ENCODE assay signal across 25 cellular contexts in the genomic region with DNA sequence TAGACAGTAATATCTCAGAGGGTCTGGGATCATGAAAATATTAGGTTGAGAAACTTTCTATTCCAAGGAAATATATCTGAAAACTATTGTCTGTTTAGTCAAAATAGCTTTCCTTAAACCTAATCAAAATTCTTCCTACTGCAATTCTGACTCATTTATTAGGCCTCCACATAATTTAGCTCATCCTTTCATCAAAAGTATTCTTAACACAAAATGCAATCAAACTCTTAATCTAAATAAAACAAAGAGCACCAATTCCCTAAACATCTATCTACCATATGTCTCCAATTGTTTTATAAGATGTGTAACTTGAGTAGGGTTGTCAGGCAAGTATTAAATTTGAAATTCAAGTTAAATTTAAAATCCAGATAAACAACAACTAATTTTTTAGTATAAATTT.
DNase-seq lines count a peak whose midpoint lies in the region; ATAC-seq and TF ChIP-seq lines count a peak whose summit lies in the region.
"Had no signal": no experiment of that assay in that cellular context is flagged by ENCODE, and none has a peak within 500 bp of the region (broad histone marks: within the 10 kb centered on the region; RNA-seq: fewer than 3 reads in every experiment).

No MANE protein-coding gene starts in this region.

- no peaks in the 10 kb centered on the region for H3K9me3 ChIP-seq in Karpas-422 (ENCODE audit: low read length)
- H3K9me3 ChIP-seq: SJCRH30 had no signal

- H3K79me2 ChIP-seq in Karpas-422 (ENCODE audit: low read length): no peaks in the 10 kb centered on the region

- no peak overlapping the region for H2AFZ ChIP-seq in Karpas-422 (ENCODE audit: low read length)
- H2AFZ ChIP-seq: GM23338 had no signal

- H3K27me3 ChIP-seq in Karpas-422 (ENCODE audit: low read length): no peaks in the 10 kb centered on the region
- H3K27me3 ChIP-seq: SJCRH30 had no signal

- no peak for ATAC-seq in GM19324 (IDR thresholded peaks at IDR 0.05; ENCODE audit: low FRiP score, unreplicated experiment)
- ATAC-seq: GM23338, Panc1, T-cell had no signal

- H4K20me1 ChIP-seq in Karpas-422 (ENCODE audit: insufficient read depth, low read depth, low read length): no peaks in the 10 kb centered on the region

- H3K4me2 ChIP-seq in Karpas-422 (ENCODE audit: low read depth, low read length, poor library complexity, severe bottlenecking): no peak overlapping the region
- H3K4me2 ChIP-seq: GM23338 had no signal

- DNase-seq in AG09319 (ENCODE audit: extremely low read depth, low read depth) (peak; percentile 5), EL (peak; percentile 34), M059J (ENCODE audit: low read depth) (peak; percentile 21), fibroblast of gingiva (ENCODE audit: low read depth) (peak; percentile 12), NCI-H2029 treated with DMSO at 0.1 percent for 48 hours (lab: John Stamatoyannopoulos, UW) (no peak), SHP77 treated with DMSO at 0.1 percent for 48 hours (lab: John Stamatoyannopoulos, UW) (no peak), Karpas-422 (no peak)
- DNase-seq: AML-193; C1 segment of cervical spinal cord; CD4-positive, alpha-beta memory T cell; COR-L47; HCEC 1CT; MV-4-11; NCI-H1105; NCI-H1436 treated with DMSO at 0.1 percent for 48 hours; NCI-H187 treated with DMSO at 0.1 percent for 48 hours; NCI-H2107; NCI-H510A; NCI-H69; SJCRH30; T-cell had no signal

- H3K36me3 ChIP-seq in Karpas-422 (ENCODE audit: insufficient read depth, low read length): no peaks in the 10 kb centered on the region
- H3K36me3 ChIP-seq: SJCRH30 had no signal

- no peak overlapping the region for H3K4me3 ChIP-seq in Karpas-422 (ENCODE audit: low read length)
- H3K4me3 ChIP-seq: GM23338, SJCRH30 had no signal

- H3K4me1 ChIP-seq in Karpas-422 (ENCODE audit: low read length): no peaks in the 10 kb centered on the region

- H3K9ac ChIP-seq in Karpas-422 (ENCODE audit: low read length): no peak overlapping the region

- no peaks in the 10 kb centered on the region; the same call in 1 of the 2 replicates for H3K9me2 ChIP-seq in Karpas-422 (replicated peaks; ENCODE audit: insufficient read depth, low read length)

- H3K27ac ChIP-seq in Karpas-422 (ENCODE audit: low read length): no peak overlapping the region
- H3K27ac ChIP-seq: HL-60, SJCRH30 had no signal

- no peak for TF ChIP-seq CTCF in AG09319 (IDR thresholded peaks at IDR 0.05; ENCODE audit: low read depth, low read length)

Comparison
In these comparisons a context has a peak if more than half of its experiments do, and no peak if none do; other contexts are left out.
1. DNase-seq: peak in AG09319 (single experiment), EL (single experiment), M059J (single experiment) and fibroblast of gingiva (single experiment); none in NCI-H2029 treated with DMSO at 0.1 percent for 48 hours (single experiment), SHP77 treated with DMSO at 0.1 percent for 48 hours (single experiment) and Karpas-422 (single experiment).